Comparison of ENCODE assay signal across 11 cellular contexts in genomic region chr4:144967161-144967560, GRCh38.
DNase-seq lines count a peak whose midpoint lies in the region; ATAC-seq and TF ChIP-seq lines count a peak whose summit lies in the region.
"Had no signal": no experiment of that assay in that cellular context is flagged by ENCODE, and none has a peak within 500 bp of the region (broad histone marks: within the 10 kb centered on the region; RNA-seq: fewer than 3 reads in every experiment).

No MANE protein-coding gene starts in this region.

- H3K27ac ChIP-seq in OCI-LY7 (ENCODE audit: low read depth, low read length, poor library complexity, severe bottlenecking) = no peak overlapping the region
- H3K27ac ChIP-seq: right atrium auricular region had no signal

- no peaks in the 10 kb centered on the region for H3K36me3 ChIP-seq in OCI-LY7 (ENCODE audit: insufficient read depth, low read length)
- H3K36me3 ChIP-seq: right atrium auricular region had no signal

- DNase-seq in renal cortical epithelial cell (ENCODE audit: low read depth) (peak; percentile 19), OCI-LY7 (ENCODE audit: low spot score) (no peak), NCI-H2081 treated with DMSO at 0.1 percent for 48 hours (lab: John Stamatoyannopoulos, UW) (no peak), retina (no peak)
- DNase-seq: aorta, NCI-H2107 had no signal

- no peaks in the 10 kb centered on the region for H3K9me3 ChIP-seq in OCI-LY7 (ENCODE audit: low read length)
- H3K9me3 ChIP-seq: right atrium auricular region had no signal

- no peaks in the 10 kb centered on the region for H3K9me2 ChIP-seq in OCI-LY7 (ENCODE audit: insufficient read depth, low read length)

- CTCF ChIA-PET in OCI-LY7 (lab: Charles Lee; ENCODE audit: unreplicated experiment) = no interaction called here

- no peaks in the 10 kb centered on the region for H4K20me1 ChIP-seq in OCI-LY7 (ENCODE audit: insufficient read depth, low read length)

- no peak overlapping the region for H2AFZ ChIP-seq in OCI-LY7 (ENCODE audit: low read length)

- TF ChIP-seq CTCF in OCI-LY7 (conservative IDR thresholded peaks at IDR 0.05; ENCODE audit: low read length) = no peak

- H3K4me2 ChIP-seq in OCI-LY7 (ENCODE audit: low read length) = no peak overlapping the region

- H3K4me3 ChIP-seq in OCI-LY7 (ENCODE audit: low read depth, low read length, poor library complexity, severe bottlenecking) = no peak overlapping the region
- H3K4me3 ChIP-seq: right atrium auricular region had no signal

- intact Hi-C loops in OCI-LY7 (cut with micrococcal nuclease; ENCODE audit: unreplicated experiment) = no loop called here

- no TSS peak for BruUV-seq in OCI-LY7 (replicated peaks; lab: Mats Ljungman, UMichigan)

- no peaks in the 10 kb centered on the region for H3K79me2 ChIP-seq in OCI-LY7 (ENCODE audit: insufficient read depth, low read depth, low read length)

- ATAC-seq in GM19372 (IDR thresholded peaks at IDR 0.05; ENCODE audit: low read depth, unreplicated experiment) (peak; percentile 72), HG02610 (IDR thresholded peaks at IDR 0.05; ENCODE audit: unreplicated experiment) (peak; percentile 47), HG03354 (IDR thresholded peaks at IDR 0.05; ENCODE audit: poor library complexity, severe bottlenecking, unreplicated experiment) (peak; percentile 85)
- ATAC-seq: Panc1 had no signal

- no peaks in the 10 kb centered on the region for H3K4me1 ChIP-seq in OCI-LY7 (ENCODE audit: insufficient read depth, low read length, poor library complexity, severe bottlenecking)
- H3K4me1 ChIP-seq: right atrium auricular region had no signal

- POLR2A ChIA-PET in OCI-LY7 (lab: Charles Lee) = interaction anchor here (1.2 kb wide), 1 partner anchor 17 kb away, joined by 3 read pairs; no protein-coding TSS in a partner anchor
